In genomic region chr1:95033843-95034242, GRCh38 we compare ENCODE assay signal across 17 cellular contexts. TPM values are rescaled to one million over a fixed set of nuclear protein-coding genes. Genes with fewer than 3 reads are reported as not detected.
A peak's percentile ranks its signal among the peaks of the same experiment; 100 is the strongest.
DNase-seq lines count a peak whose midpoint lies in the region; FAIRE-seq and TF ChIP-seq lines count a peak whose summit lies in the region.
"Had no signal": no experiment of that assay in that cellular context is flagged by ENCODE, and none has a peak within 500 bp of the region (broad histone marks: within the 10 kb centered on the region; RNA-seq: fewer than 3 reads in every experiment).

No MANE protein-coding gene starts in this region.

- H3K4me3 Mint-ChIP-seq in activated CD4-positive, alpha-beta memory T cell treated with anti-CD3 and anti-CD28 coated beads for 36 hours = no peak overlapping the region
- H3K4me3 Mint-ChIP-seq: H9 had no signal

- H2AFZ ChIP-seq in keratinocyte (ENCODE audit: control insufficient read depth, low read length) = no peak overlapping the region
- H2AFZ ChIP-seq: PC-9 had no signal

- H3K79me2 ChIP-seq in keratinocyte (ENCODE audit: control insufficient read depth, insufficient read depth, low read length) = no peaks in the 10 kb centered on the region

- H3K9ac ChIP-seq in keratinocyte (ENCODE audit: control insufficient read depth, extremely low read depth, insufficient read depth, low read length) = no peak overlapping the region

- H3K4me2 ChIP-seq in keratinocyte (ENCODE audit: control insufficient read depth, extremely low read depth, insufficient read depth, low read depth, low read length) = no peak overlapping the region
- H3K4me2 ChIP-seq: PC-9 had no signal

- FAIRE-seq in keratinocyte (lab: Jason Lieb, UNC) = peak; percentile 58
- FAIRE-seq: A204.1 had no signal

- TF ChIP-seq CTCF in brain microvascular endothelial cell (IDR thresholded peaks at IDR 0.05; ENCODE audit: low read depth, low read length, missing control alignments) = no peak
- TF ChIP-seq CTCF in keratinocyte (optimal IDR thresholded peaks at IDR 0.05 in 1 of 3, IDR thresholded peaks at IDR 0.05 in 1 of 3, conservative IDR thresholded peaks at IDR 0.05 in 1 of 3; ENCODE audit: extremely low read depth in 1 of 3, insufficient read depth in 2 of 3, low read length in 3 of 3) = no peak
- no peak for TF ChIP-seq CTCF in ascending aorta (IDR thresholded peaks at IDR 0.05)

- peaks cover 5% of the 10 kb centered on the region for H3K36me3 Mint-ChIP-seq in activated CD4-positive, alpha-beta memory T cell treated with anti-CD3 and anti-CD28 coated beads for 36 hours

- H3K9me3 ChIP-seq in SJSA1 (replicated peaks) (peaks cover 7% of the 10 kb centered on the region), keratinocyte (ENCODE audit: control insufficient read depth, low read depth, low read length) (no peaks in the 10 kb centered on the region), ascending aorta (no peaks in the 10 kb centered on the region)

- H3K4me1 Mint-ChIP-seq in activated CD4-positive, alpha-beta memory T cell treated with anti-CD3 and anti-CD28 coated beads for 36 hours (ENCODE audit: low read depth) = no peaks in the 10 kb centered on the region

- POLR2A ChIA-PET in activated CD4-positive, alpha-beta memory T cell treated with anti-CD3 and anti-CD28 coated beads for 36 hours (lab: Charles Lee) = no interaction called here

- H3K9me1 ChIP-seq in keratinocyte (ENCODE audit: control insufficient read depth, extremely low read depth, insufficient read depth, low read length) = no peaks in the 10 kb centered on the region

- CTCF ChIA-PET in activated CD4-positive, alpha-beta memory T cell treated with anti-CD3 and anti-CD28 coated beads for 36 hours (lab: Charles Lee) = interaction anchor here (1.2 kb wide), 1 partner anchor 180 kb away, joined by 4 read pairs; no protein-coding TSS in a partner anchor

- no peaks in the 10 kb centered on the region for H3K36me3 ChIP-seq in SJSA1
- no peaks in the 10 kb centered on the region for H3K36me3 ChIP-seq in brain microvascular endothelial cell (replicated peaks)
- no peaks in the 10 kb centered on the region for H3K36me3 ChIP-seq in keratinocyte (ENCODE audit: control insufficient read depth in 2 of 2, extremely low read depth in 1 of 2, insufficient read depth in 2 of 2, low read length in 2 of 2)
- no peaks in the 10 kb centered on the region for H3K36me3 ChIP-seq in ascending aorta

- peaks cover 26% of the 10 kb centered on the region for H3K4me1 ChIP-seq in SJSA1 (replicated peaks)
- peaks cover 20% of the 10 kb centered on the region for H3K4me1 ChIP-seq in keratinocyte (ENCODE audit: control insufficient read depth, extremely low read depth, insufficient read depth, low read length)
- H3K4me1 ChIP-seq in ascending aorta = no peaks in the 10 kb centered on the region

- H3K27me3 Mint-ChIP-seq in activated CD4-positive, alpha-beta memory T cell treated with anti-CD3 and anti-CD28 coated beads for 36 hours = no peaks in the 10 kb centered on the region

- DNase-seq in ELR (ENCODE audit: low read depth) = peak; percentile 26
- no peak for DNase-seq in SJSA1 (ENCODE audit: low read depth in 1 of 2, low spot score in 2 of 2)
- DNase-seq in brain microvascular endothelial cell = peak; percentile 44
- DNase-seq in keratinocyte (ENCODE audit: low read depth, low spot score) = no peak
- DNase-seq in NCI-H526 (lab: John Stamatoyannopoulos, UW) = no peak
- no peak for DNase-seq in ascending aorta (ENCODE audit: low spot score in 2 of 2)
- no peak for DNase-seq in NCI-H128 (lab: John Stamatoyannopoulos, UW; ENCODE audit: unreplicated experiment)
- no peak for DNase-seq in activated CD4-positive, alpha-beta memory T cell treated with anti-CD3 and anti-CD28 coated beads for 36 hours
- DNase-seq: COR-L47, H9, NCI-H1105 treated with DMSO at 0.1 percent for 48 hours, NCI-H187 treated with DMSO at 0.1 percent for 48 hours, NCI-H446, NCI-H82, PC-9 had no signal

- H3K27ac ChIP-seq in SJSA1 = peak overlapping the region; percentile 8; the same call in 1 of the 2 replicates
- peak overlapping the region; percentile 18 for H3K27ac ChIP-seq in brain microvascular endothelial cell
- no peak overlapping the region for H3K27ac ChIP-seq in keratinocyte (ENCODE audit: control insufficient read depth, insufficient read depth, low read length)
- no peak overlapping the region for H3K27ac ChIP-seq in ascending aorta
- H3K27ac ChIP-seq: C4-2B, PC-9 had no signal

- no peaks in the 10 kb centered on the region for H3K27me3 ChIP-seq in SJSA1 (replicated peaks)
- H3K27me3 ChIP-seq in brain microvascular endothelial cell (replicated peaks) = no peaks in the 10 kb centered on the region
- no peaks in the 10 kb centered on the region for H3K27me3 ChIP-seq in keratinocyte (ENCODE audit: control insufficient read depth, extremely low read depth, insufficient read depth, low read length)
- H3K27me3 ChIP-seq in ascending aorta = no peaks in the 10 kb centered on the region

- dilution Hi-C loops in keratinocyte (cut with MboI; ENCODE audit: extremely low pct_ligation_motif_present, low sequenced_read_pairs) = no loop called here

- in situ Hi-C loops in brain microvascular endothelial cell (cut with HindIII; ENCODE audit: low pct_ligation_motif_present, low sequenced_read_pairs) = loop anchor here (25.0 kb wide), 1 partner anchor 172 kb away; no protein-coding TSS in a partner anchor

- peaks cover 8% of the 10 kb centered on the region for H3K9me3 Mint-ChIP-seq in activated CD4-positive, alpha-beta memory T cell treated with anti-CD3 and anti-CD28 coated beads for 36 hours

- H3K27ac Mint-ChIP-seq in activated CD4-positive, alpha-beta memory T cell treated with anti-CD3 and anti-CD28 coated beads for 36 hours = no peak overlapping the region
- H3K27ac Mint-ChIP-seq: H9 had no signal

- no peaks in the 10 kb centered on the region for H4K20me1 ChIP-seq in keratinocyte (ENCODE audit: control insufficient read depth, extremely low read depth, insufficient read depth, low read length)

- H3K4me3 ChIP-seq in SJSA1 (no peak overlapping the region), brain microvascular endothelial cell (ENCODE audit: low read depth, low read length) (no peak overlapping the region), keratinocyte (ENCODE audit: control insufficient read depth in 2 of 3, extremely low read depth in 1 of 3, insufficient read depth in 2 of 3, low read depth in 1 of 3, low read length in 3 of 3) (no peak overlapping the region), ascending aorta (no peak overlapping the region)
- H3K4me3 ChIP-seq: PC-9 had no signal

- intact Hi-C loops in ascending aorta (cut with DNase I) = no loop called here
- intact Hi-C loops in activated CD4-positive, alpha-beta memory T cell treated with anti-CD3 and anti-CD28 coated beads for 36 hours (cut with micrococcal nuclease) = no loop called here

RNA-seq across cellular contexts. Expression of gene ALG14, which starts 38.9 kb away (rescaled TPM):
- 1.5 and 2.1 TPM in 2 replicates for total RNA-seq in SJSA1 (2014; rRNA removed; shearing (Covaris generic))
- polyA plus RNA-seq in keratinocyte = 1.5 to 7.0 TPM (median 4.6 TPM) in 3 replicates
- polyA plus RNA-seq in keratinocyte (2011; ENCODE audit: low read depth) = 0.75 TPM
- polyA plus RNA-seq in keratinocyte (2011; cell fraction: cytosol; rRNA removed) = 1.6 and 2.4 TPM in 2 replicates
- polyA plus RNA-seq in keratinocyte (2011; cell fraction: nucleus; rRNA removed) = 1.6 and 2.3 TPM in 2 replicates
- 2.4 and 3.7 TPM in 2 replicates for polyA plus RNA-seq in keratinocyte (2012; ENCODE audit: low replicate concordance)
- polyA minus RNA-seq in keratinocyte = 3.8 to 6.6 TPM (median 5.8 TPM) in 3 replicates
- polyA minus RNA-seq in keratinocyte (2011; cell fraction: cytosol; rRNA and poly(A)+ RNA removed) = 3.1 TPM
- polyA minus RNA-seq in keratinocyte (2011; cell fraction: nucleus; rRNA and poly(A)+ RNA removed) = 0.63 and 1.5 TPM in 2 replicates
- not detected for total RNA-seq in ascending aorta
- total RNA-seq in activated CD4-positive, alpha-beta memory T cell treated with anti-CD3 and anti-CD28 coated beads for 36 hours = 1 to 10 TPM; 4.3 to 4.4 TPM

Comparison
In these comparisons a context has a peak if more than half of its experiments do, and no peak if none do; other contexts are left out.
1. DNase-seq: peak in ELR (single experiment) and brain microvascular endothelial cell (single experiment); none in SJSA1 (0 of 2), keratinocyte (single experiment), NCI-H526 (0 of 2), ascending aorta (0 of 2), NCI-H128 (single experiment) and activated CD4-positive, alpha-beta memory T cell treated with anti-CD3 and anti-CD28 coated beads for 36 hours (single experiment).
2. H3K27ac ChIP-seq: peak in SJSA1 (single experiment) and brain microvascular endothelial cell (single experiment); none in keratinocyte (single experiment) and ascending aorta (0 of 2).